8 cellular contexts compared by ENCODE assay signal in the genomic region with DNA sequence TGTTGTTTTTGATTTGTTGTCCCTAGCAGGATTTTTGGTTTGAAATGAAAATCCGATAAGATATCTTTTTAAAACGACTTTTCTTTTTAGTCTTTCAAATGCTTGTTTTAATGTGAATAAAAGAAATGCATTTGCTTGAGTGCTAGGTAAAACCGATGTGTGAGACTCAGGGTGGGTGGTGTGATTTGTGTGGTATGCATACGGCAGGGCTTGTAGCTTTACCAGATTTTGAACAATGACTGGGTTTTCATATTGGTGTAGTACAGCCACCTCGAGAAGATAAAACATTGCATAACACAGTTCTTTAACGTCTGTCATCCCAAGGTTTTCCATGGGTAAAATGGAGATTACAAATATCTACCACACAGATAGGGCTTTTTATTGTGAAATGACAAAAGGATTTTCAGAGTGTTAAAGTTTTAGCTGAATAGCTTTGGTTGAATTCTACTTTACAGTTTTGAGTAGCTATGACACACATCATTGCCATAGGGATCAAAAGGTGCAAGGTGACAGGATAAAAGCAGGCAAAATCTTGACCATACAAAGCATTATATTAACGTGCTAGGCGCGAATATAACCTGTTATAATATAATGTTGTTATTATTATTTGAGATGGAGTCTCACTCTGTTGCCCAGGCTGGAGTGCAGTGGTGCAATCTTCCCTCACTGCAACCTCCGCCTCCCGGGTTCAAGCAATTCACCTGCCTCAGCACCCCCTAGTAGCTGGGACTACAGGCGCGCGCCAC. TPM values are rescaled to one million over a fixed set of nuclear protein-coding genes. Genes with fewer than 3 reads are reported as not detected.
DNase-seq lines count a peak whose midpoint lies in the region; ATAC-seq and TF ChIP-seq lines count a peak whose summit lies in the region.

No MANE protein-coding gene starts in this region.

- peaks cover 14% of the 10 kb centered on the region for H3K36me3 Mint-ChIP-seq in activated naive CD8-positive, alpha-beta T cell treated with anti-CD3 and anti-CD28 coated beads, Interleukin-2, amount 10 ng/mL, durations not matched to agents 7 days and 5 days

- no peaks in the 10 kb centered on the region for H3K9me3 Mint-ChIP-seq in activated naive CD8-positive, alpha-beta T cell treated with anti-CD3 and anti-CD28 coated beads, Interleukin-2, amount 10 ng/mL, durations not matched to agents 7 days and 5 days

- POLR2A ChIA-PET in activated naive CD8-positive, alpha-beta T cell treated with anti-CD3 and anti-CD28 coated beads, Interleukin-2, amount 10 ng/mL, durations not matched to agents 7 days and 5 days (lab: Charles Lee): interaction anchor here (0.6 to 2.6 kb wide), 7 partner anchors 9 to 262 kb away, joined by 3 to 10 read pairs (median 5); a partner anchor contains a TSS

- peak overlapping the region; percentile 100 for H3K4me3 Mint-ChIP-seq in activated naive CD8-positive, alpha-beta T cell treated with anti-CD3 and anti-CD28 coated beads, Interleukin-2, amount 10 ng/mL, durations not matched to agents 7 days and 5 days

- DNase-seq in right atrium auricular region (ENCODE audit: low spot score): no peak
- DNase-seq in left ventricle myocardium superior: no peak
- no peak for DNase-seq in activated naive CD8-positive, alpha-beta T cell treated with anti-CD3 and anti-CD28 coated beads, Interleukin-2, amount 10 ng/mL, durations not matched to agents 7 days and 5 days
- no peak for DNase-seq in DMS79 treated with DMSO at 0.1 percent for 48 hours (lab: John Stamatoyannopoulos, UW)
- DNase-seq in H4 (ENCODE audit: low spot score): no peak
- DNase-seq in DMS 273 treated with DMSO at 0.1 percent for 48 hours (lab: John Stamatoyannopoulos, UW): no peak
- DNase-seq in HUDEP-2 (lab: John Stamatoyannopoulos, UW; ENCODE audit: unreplicated experiment in 76 of 76): no peak

- H3K27ac ChIP-seq in right atrium auricular region: peak overlapping the region; percentile 93 to 98
- H3K27ac ChIP-seq in muscle layer of duodenum (ENCODE audit: low read length): no peak overlapping the region

- no peak for TF ChIP-seq CTCF in right atrium auricular region (IDR thresholded peaks at IDR 0.05)

- ATAC-seq in left ventricle myocardium superior: no peak
- no peak for ATAC-seq in activated naive CD8-positive, alpha-beta T cell treated with anti-CD3 and anti-CD28 coated beads, Interleukin-2, amount 10 ng/mL, durations not matched to agents 7 days and 5 days (ENCODE audit: low read depth)

- intact Hi-C loops in left ventricle myocardium superior (cut with micrococcal nuclease): no loop called here

- H3K4me1 ChIP-seq in right atrium auricular region (peaks cover 0 to 34% of the 10 kb centered on the region in 2 donors), muscle layer of duodenum (ENCODE audit: control insufficient read depth in 1 of 2, insufficient read depth in 2 of 2, low read length in 2 of 2) (peaks cover 16 to 19% of the 10 kb centered on the region in 2 donors)

- H3K4me1 Mint-ChIP-seq in activated naive CD8-positive, alpha-beta T cell treated with anti-CD3 and anti-CD28 coated beads, Interleukin-2, amount 10 ng/mL, durations not matched to agents 7 days and 5 days: peaks cover 16% of the 10 kb centered on the region

- no peak overlapping the region for H3K27ac Mint-ChIP-seq in activated naive CD8-positive, alpha-beta T cell treated with anti-CD3 and anti-CD28 coated beads, Interleukin-2, amount 10 ng/mL, durations not matched to agents 7 days and 5 days

- H3K27me3 ChIP-seq in right atrium auricular region (no peaks in the 10 kb centered on the region), muscle layer of duodenum (ENCODE audit: low read depth, low read length) (no peaks in the 10 kb centered on the region)

- H3K4me3 ChIP-seq in right atrium auricular region: peak overlapping the region; percentile 92 to 94
- peak overlapping the region; percentile 33 to 96 for H3K4me3 ChIP-seq in muscle layer of duodenum (ENCODE audit: low read depth in 1 of 2, low read length in 2 of 2)

- no peaks in the 10 kb centered on the region for H3K36me3 ChIP-seq in right atrium auricular region
- H3K36me3 ChIP-seq in muscle layer of duodenum (ENCODE audit: control insufficient read depth in 1 of 2, insufficient read depth in 2 of 2, low read length in 2 of 2): peaks cover 0 to 3% of the 10 kb centered on the region in 2 donors

- H3K9me3 ChIP-seq in right atrium auricular region: no peaks in the 10 kb centered on the region
- no peaks in the 10 kb centered on the region for H3K9me3 ChIP-seq in muscle layer of duodenum (ENCODE audit: control insufficient read depth in 1 of 2, low read length in 2 of 2)

- peaks cover 14% of the 10 kb centered on the region for H3K27me3 Mint-ChIP-seq in activated naive CD8-positive, alpha-beta T cell treated with anti-CD3 and anti-CD28 coated beads, Interleukin-2, amount 10 ng/mL, durations not matched to agents 7 days and 5 days

RNA-seq across cellular contexts. Expression of a gene that starts 0.8 kb away (rescaled TPM):
- total RNA-seq in right atrium auricular region: 10 to 100 TPM; 73.9 to 77.9 TPM
- total RNA-seq in left ventricle myocardium superior: 96.2 TPM
- total RNA-seq in activated naive CD8-positive, alpha-beta T cell treated with anti-CD3 and anti-CD28 coated beads, Interleukin-2, amount 10 ng/mL, durations not matched to agents 7 days and 5 days: 100 to 1,000 TPM in 1 of 2 experiments, 10 to 100 TPM in 1; 99.1 to 101 TPM
- total RNA-seq in H4 (2014; rRNA removed; shearing (Covaris generic)): 62.4 and 65.2 TPM in 2 replicates
